8 cellular contexts compared by ENCODE assay signal in the genomic region with DNA sequence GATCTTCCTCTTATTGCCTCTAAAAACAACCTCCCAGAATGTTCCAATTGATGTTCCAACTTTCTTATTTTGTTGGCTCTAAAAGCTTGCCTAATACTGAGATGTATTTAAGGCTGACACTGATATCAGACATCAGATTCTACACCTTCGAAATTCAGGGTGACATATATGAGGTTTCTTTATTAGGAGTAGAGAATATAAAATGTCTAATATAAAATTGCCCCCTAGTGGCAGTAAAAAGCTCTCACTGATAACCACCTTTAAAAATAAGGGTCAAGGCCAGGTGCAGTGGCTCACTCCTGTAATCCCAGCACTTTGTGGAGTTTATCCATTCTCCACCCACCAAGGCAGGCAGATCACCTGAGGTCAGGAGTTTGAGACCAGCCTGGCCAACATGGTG.
DNase-seq lines count a peak whose midpoint lies in the region; ATAC-seq and TF ChIP-seq lines count a peak whose summit lies in the region.

No MANE protein-coding gene starts in this region.

- ATAC-seq in HG02938 (IDR thresholded peaks at IDR 0.05; ENCODE audit: unreplicated experiment) (peak; percentile 58), HG03135 (IDR thresholded peaks at IDR 0.05; ENCODE audit: unreplicated experiment) (no peak)

- peak; percentile 5 for DNase-seq in GM12865 (ENCODE audit: low read depth)
- DNase-seq in NCI-H82 (lab: John Stamatoyannopoulos, UW) = peak; percentile 67
- peak; percentile 2 for DNase-seq in fibroblast of villous mesenchyme (ENCODE audit: low read depth)
- no peak for DNase-seq in stimulated activated CD4-positive, alpha-beta T cell treated with anti-CD3 and anti-CD28 coated beads, Interleukin-4, amount 100 ng/mL, for 24 hours
- DNase-seq in germinal center (ENCODE audit: low spot score) = no peak
- no peak for DNase-seq in NCI-H1048 (lab: John Stamatoyannopoulos, UW)

- TF ChIP-seq CTCF in GM12865 (IDR thresholded peaks at IDR 0.05; ENCODE audit: insufficient read depth, low read depth, low read length, missing control alignments) (no peak), fibroblast of villous mesenchyme (IDR thresholded peaks at IDR 0.05; ENCODE audit: insufficient read depth, low read depth, low read length) (peak; percentile 32)

- H3K4me3 ChIP-seq in GM12865 (ENCODE audit: low read depth, low read length) = no peak overlapping the region
- H3K4me3 ChIP-seq in fibroblast of villous mesenchyme (ENCODE audit: low read depth, low read length) = no peak overlapping the region

Comparison
In these comparisons a context has a peak if more than half of its experiments do, and no peak if none do; other contexts are left out.
1. DNase-seq: peak in GM12865 (single experiment), NCI-H82 (single experiment) and fibroblast of villous mesenchyme (single experiment); none in stimulated activated CD4-positive, alpha-beta T cell treated with anti-CD3 and anti-CD28 coated beads, Interleukin-4, amount 100 ng/mL, for 24 hours (single experiment), germinal center (single experiment) and NCI-H1048 (single experiment).